ENCODE assay signal across 8 cellular contexts in genomic region chr13:110616103-110617101, GRCh38. TPM values are rescaled to one million over a fixed set of nuclear protein-coding genes. Genes with fewer than 3 reads are reported as not detected.
DNase-seq lines count a peak whose midpoint lies in the region; ATAC-seq and TF ChIP-seq lines count a peak whose summit lies in the region.

No MANE protein-coding gene starts in this region.

- H3K27me3 ChIP-seq in left lung, result no peaks in the 10 kb centered on the region

- intact Hi-C loops in MCF 10A (cut with micrococcal nuclease), result loop anchor here (1.0 to 2.0 kb wide), 3 partner anchors 97 to 203 kb away; partner anchors contain the start of gene ING1
- intact Hi-C loops in left lung (cut with DNase I), result no loop called here

- H3K27ac ChIP-seq in C4-2B (peak overlapping the region; percentile 90), SK-N-MC (no peak overlapping the region), left lung (peak overlapping the region; percentile 85 to 88)

- H3K36me3 ChIP-seq in SK-N-MC (ENCODE audit: insufficient read depth, low read length) (no peaks in the 10 kb centered on the region), left lung (no peaks in the 10 kb centered on the region)

- POLR2A ChIA-PET in MCF 10A (lab: Yijun Ruan, JAX), result interaction anchor here (0.5 to 4.8 kb wide), 25 partner anchors 15 to 943 kb away, joined by 3 to 47 read pairs (median 4); partner anchors contain the start of genes CARS2, ING1 and RAB20

- no peaks in the 10 kb centered on the region for H3K27me3 Mint-ChIP-seq in MCF 10A (ENCODE audit: insufficient read depth, unreplicated experiment)

- ATAC-seq in GM18870 (IDR thresholded peaks at IDR 0.05; ENCODE audit: unreplicated experiment), result peak; percentile 24
- peak; percentile 65 for ATAC-seq in HG03095 (IDR thresholded peaks at IDR 0.05; ENCODE audit: unreplicated experiment)
- peak; percentile 56 for ATAC-seq in left lung

- H3K9me3 Mint-ChIP-seq in MCF 10A (ENCODE audit: unreplicated experiment), result no peaks in the 10 kb centered on the region

- H3K4me3 ChIP-seq in SK-N-MC (peak overlapping the region; percentile 87), left lung (peak overlapping the region; percentile 77 to 83)

- peaks cover 18% of the 10 kb centered on the region for H3K4me1 Mint-ChIP-seq in MCF 10A (ENCODE audit: insufficient read depth, unreplicated experiment)

- CTCF ChIA-PET in MCF 10A (lab: Yijun Ruan, JAX), result interaction anchor here (0.8 to 2.7 kb wide), 11 partner anchors 9 to 395 kb away, joined by 3 to 13 read pairs (median 4); partner anchors contain the start of gene RAB20

- TSS peak; percentile 23 for BruUV-seq in MCF 10A (replicated peaks; lab: Mats Ljungman, UMichigan)

- no peaks in the 10 kb centered on the region for H3K36me3 Mint-ChIP-seq in MCF 10A (ENCODE audit: insufficient read depth, unreplicated experiment)

- TF ChIP-seq CTCF in C4-2B (conservative IDR thresholded peaks at IDR 0.05), result no peak; the same call in 1 of the 2 replicates
- no peak for TF ChIP-seq CTCF in MCF 10A (IDR thresholded peaks at IDR 0.05; ENCODE audit: unreplicated experiment)
- TF ChIP-seq CTCF in left lung (IDR thresholded peaks at IDR 0.05), result no peak

- H3K9ac ChIP-seq in SK-N-MC (ENCODE audit: insufficient read length), result peak overlapping the region; percentile 92

- H3K4me1 ChIP-seq in left lung, result peaks cover 17 to 36% of the 10 kb centered on the region in 2 donors

- H3K9me3 ChIP-seq in SK-N-MC (ENCODE audit: low read depth, low read length) (no peaks in the 10 kb centered on the region), left lung (no peaks in the 10 kb centered on the region)

- DNase-seq in SK-N-MC (ENCODE audit: low read depth, low spot score) (no peak), MCF 10A (ENCODE audit: unreplicated experiment) (peak; percentile 74), left lung (peak in 1 of 2 donors; percentile 48), NCI-H2196 (lab: John Stamatoyannopoulos, UW; ENCODE audit: unreplicated experiment) (no peak)
- DNase-seq in stimulated activated CD8-positive, alpha-beta memory T cell treated with anti-CD3 and anti-CD28 coated beads, Interleukin-2, amount 100 ng/mL, for 48 hours (ENCODE audit: low read depth in 2 of 2), result peak; percentile 18 to 23

- H3K27ac Mint-ChIP-seq in MCF 10A (ENCODE audit: low read depth, unreplicated experiment), result peak overlapping the region; percentile 81

- peak overlapping the region; percentile 82 for H3K4me3 Mint-ChIP-seq in MCF 10A (ENCODE audit: unreplicated experiment)

RNA-seq across cellular contexts. Expression of gene NAXD, which starts 1.1 kb away (rescaled TPM):
- total RNA-seq in MCF 10A (2022) (27.7 and 28.3 TPM in 2 replicates), left lung (10 to 100 TPM; 25.3 to 35.5 TPM)

RNA-seq across cellular contexts. Expression of gene RAB20, which starts 54.9 kb away (rescaled TPM):
- total RNA-seq in MCF 10A (2022), result 1.7 and 2.8 TPM in 2 replicates
- total RNA-seq in left lung, result 10 to 100 TPM; 36.2 to 42.4 TPM

Comparison
In these comparisons a context has a peak if more than half of its experiments do, and no peak if none do; other contexts are left out.
1. DNase-seq: peak in MCF 10A (single experiment) and stimulated activated CD8-positive, alpha-beta memory T cell treated with anti-CD3 and anti-CD28 coated beads, Interleukin-2, amount 100 ng/mL, for 48 hours (2 of 2); none in SK-N-MC (single experiment) and NCI-H2196 (single experiment).
2. Peak in every context shown above with its lines, with median percentiles within 50 percentile points of each other: ATAC-seq.